1 cellular context compared by ENCODE assay signal in genomic region chr11:18427240-18427639, GRCh38.
TF ChIP-seq lines count a peak whose summit lies in the region.

No MANE protein-coding gene starts in this region.

TF ChIP-seq in GM23338, 12 proteins besides CTCF, POLR2A, EP300 and RAD21 (continued from another document):
- TF ChIP-seq REST (IDR thresholded peaks at IDR 0.05; ENCODE audit: unreplicated experiment) (no peak), JUNB (IDR thresholded peaks at IDR 0.05; ENCODE audit: unreplicated experiment) (no peak), NANOG (IDR thresholded peaks at IDR 0.05; ENCODE audit: borderline replicate concordance) (no peak), ETS1 (IDR thresholded peaks at IDR 0.05) (no peak), POLR2AphosphoS5 (IDR thresholded peaks at IDR 0.05; ENCODE audit: low read depth) (no peak), ZNF114 (CRISPR knock-in tag; IDR thresholded peaks at IDR 0.05) (no peak)
TF ChIP-seq in GM23338: peak in this region for 0.
